Comparison of ENCODE assay signal across 1 cellular context in the genomic region with DNA sequence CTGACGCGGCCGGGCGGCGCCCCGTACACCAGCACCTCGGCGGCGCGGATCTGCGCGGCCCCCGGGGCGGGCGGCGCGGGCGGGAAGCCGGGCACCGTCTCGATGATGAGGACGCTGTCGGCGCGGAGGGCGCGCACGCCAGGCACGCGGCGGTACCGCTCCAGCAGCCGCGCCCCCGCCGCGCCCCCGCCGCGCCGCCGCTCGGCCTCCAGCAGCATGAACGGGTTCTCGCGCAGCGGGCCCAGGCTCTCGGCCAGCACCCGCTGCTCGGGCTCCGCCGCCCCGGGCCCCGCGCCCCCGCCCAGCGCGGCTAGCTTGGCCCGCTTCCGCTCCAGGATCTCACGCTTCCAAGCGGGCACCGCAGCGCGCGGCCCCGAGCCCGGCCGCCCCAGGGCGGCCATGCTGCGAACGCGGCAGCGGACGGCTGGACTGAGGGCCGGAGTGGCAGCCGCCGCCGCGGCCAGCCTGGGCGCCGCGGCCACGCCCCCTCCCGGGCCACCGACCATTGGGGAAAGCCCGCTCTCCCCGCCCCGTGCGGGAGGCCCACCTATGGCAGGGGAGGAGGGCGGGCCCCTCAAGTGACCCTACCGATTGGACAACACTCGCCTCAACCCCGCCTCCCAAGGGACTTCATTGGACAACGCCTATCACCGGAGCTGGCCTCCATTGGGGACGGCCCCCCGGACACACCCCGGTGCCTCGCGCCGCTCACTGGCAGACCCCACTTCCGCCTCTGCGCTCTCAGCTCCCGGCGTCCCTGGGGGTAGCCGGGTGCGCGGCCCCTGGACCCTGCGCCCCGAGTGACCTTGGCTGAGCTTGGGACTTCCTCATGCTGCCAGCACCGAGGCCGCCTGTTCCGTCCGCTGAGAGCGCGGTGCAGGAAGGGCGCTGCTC.
TF ChIP-seq lines count a peak whose summit lies in the region.

A gene with protein sequence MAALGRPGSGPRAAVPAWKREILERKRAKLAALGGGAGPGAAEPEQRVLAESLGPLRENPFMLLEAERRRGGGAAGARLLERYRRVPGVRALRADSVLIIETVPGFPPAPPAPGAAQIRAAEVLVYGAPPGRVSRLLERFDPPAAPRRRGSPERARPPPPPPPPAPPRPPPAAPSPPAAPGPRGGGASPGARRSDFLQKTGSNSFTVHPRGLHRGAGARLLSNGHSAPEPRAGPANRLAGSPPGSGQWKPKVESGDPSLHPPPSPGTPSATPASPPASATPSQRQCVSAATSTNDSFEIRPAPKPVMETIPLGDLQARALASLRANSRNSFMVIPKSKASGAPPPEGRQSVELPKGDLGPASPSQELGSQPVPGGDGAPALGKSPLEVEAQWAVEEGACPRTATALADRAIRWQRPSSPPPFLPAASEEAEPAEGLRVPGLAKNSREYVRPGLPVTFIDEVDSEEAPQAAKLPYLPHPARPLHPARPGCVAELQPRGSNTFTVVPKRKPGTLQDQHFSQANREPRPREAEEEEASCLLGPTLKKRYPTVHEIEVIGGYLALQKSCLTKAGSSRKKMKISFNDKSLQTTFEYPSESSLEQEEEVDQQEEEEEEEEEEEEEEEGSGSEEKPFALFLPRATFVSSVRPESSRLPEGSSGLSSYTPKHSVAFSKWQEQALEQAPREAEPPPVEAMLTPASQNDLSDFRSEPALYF (minus strand): TSS at position 431 of the 894 bp plus-strand sequence. CDS start 30 bp downstream, at position 401.

TF ChIP-seq in HepG2, 621 proteins besides CTCF, POLR2A, EP300 and RAD21 (continued from another document and continues in another):
- TF ChIP-seq NFE2L2 (IDR thresholded peaks at IDR 0.05; ENCODE audit: low read length) (no peak), MEIS2 (CRISPR knock-in tag; IDR thresholded peaks at IDR 0.05) (peak; percentile 37; the same call in 1 of the 2 replicates), HOXD1 (CRISPR knock-in tag; IDR thresholded peaks at IDR 0.05) (no peak), ZNF264 (CRISPR knock-in tag; IDR thresholded peaks at IDR 0.05) (peak; percentile 87), TAF1 (CRISPR knock-in tag; IDR thresholded peaks at IDR 0.05) (peak; percentile 89), ZNF260 (CRISPR knock-in tag; IDR thresholded peaks at IDR 0.05; ENCODE audit: borderline replicate concordance, low read depth) (no peak), ISX (CRISPR knock-in tag; conservative IDR thresholded peaks at IDR 0.05) (no peak), ZFP62 (CRISPR knock-in tag; IDR thresholded peaks at IDR 0.05) (no peak), SNAI1 (CRISPR knock-in tag; IDR thresholded peaks at IDR 0.05; ENCODE audit: borderline replicate concordance) (no peak), ZNF12 (CRISPR knock-in tag; IDR thresholded peaks at IDR 0.05) (0 out of 2 replicates have a peak, but pooled peaks have one; percentile 10), EEA1 (CRISPR knock-in tag; IDR thresholded peaks at IDR 0.05; ENCODE audit: borderline replicate concordance) (no peak), ZNF678 (CRISPR knock-in tag; IDR thresholded peaks at IDR 0.05) (no peak), GZF1 (CRISPR knock-in tag; IDR thresholded peaks at IDR 0.05) (peak; percentile 76; the same call in 1 of the 2 replicates), NFATC3 (CRISPR knock-in tag; IDR thresholded peaks at IDR 0.05) (no peak), YY1 (IDR thresholded peaks at IDR 0.05; ENCODE audit: insufficient read depth, insufficient replicate concordance, low read depth, low read length) (peak; percentile 91), ZNF138 (CRISPR knock-in tag; IDR thresholded peaks at IDR 0.05; ENCODE audit: low read depth) (no peak), ZNF33A (CRISPR knock-in tag; IDR thresholded peaks at IDR 0.05; ENCODE audit: borderline replicate concordance) (0 out of 2 replicates have a peak, but pooled peaks have one; percentile 31), ZNF296 (CRISPR knock-in tag; conservative IDR thresholded peaks at IDR 0.05) (no peak), FOSL1 (CRISPR knock-in tag; IDR thresholded peaks at IDR 0.05; ENCODE audit: borderline replicate concordance) (no peak), ZNF839 (CRISPR knock-in tag; IDR thresholded peaks at IDR 0.05; ENCODE audit: borderline replicate concordance) (no peak), ZNF891 (CRISPR knock-in tag; IDR thresholded peaks at IDR 0.05) (no peak), ZNF24 (IDR thresholded peaks at IDR 0.05) (no peak), BRD4 (CRISPR knock-in tag; IDR thresholded peaks at IDR 0.05) (peak; percentile 89), HMG20A (CRISPR knock-in tag; IDR thresholded peaks at IDR 0.05; ENCODE audit: borderline replicate concordance) (no peak), ZNF605 (CRISPR knock-in tag; IDR thresholded peaks at IDR 0.05) (peak; percentile 61; the same call in 1 of the 2 replicates), MATR3 (CRISPR knock-in tag; IDR thresholded peaks at IDR 0.05) (no peak), GATAD1 (CRISPR knock-in tag; IDR thresholded peaks at IDR 0.05) (peak; percentile 87)
- TF ChIP-seq, protein P1, sequence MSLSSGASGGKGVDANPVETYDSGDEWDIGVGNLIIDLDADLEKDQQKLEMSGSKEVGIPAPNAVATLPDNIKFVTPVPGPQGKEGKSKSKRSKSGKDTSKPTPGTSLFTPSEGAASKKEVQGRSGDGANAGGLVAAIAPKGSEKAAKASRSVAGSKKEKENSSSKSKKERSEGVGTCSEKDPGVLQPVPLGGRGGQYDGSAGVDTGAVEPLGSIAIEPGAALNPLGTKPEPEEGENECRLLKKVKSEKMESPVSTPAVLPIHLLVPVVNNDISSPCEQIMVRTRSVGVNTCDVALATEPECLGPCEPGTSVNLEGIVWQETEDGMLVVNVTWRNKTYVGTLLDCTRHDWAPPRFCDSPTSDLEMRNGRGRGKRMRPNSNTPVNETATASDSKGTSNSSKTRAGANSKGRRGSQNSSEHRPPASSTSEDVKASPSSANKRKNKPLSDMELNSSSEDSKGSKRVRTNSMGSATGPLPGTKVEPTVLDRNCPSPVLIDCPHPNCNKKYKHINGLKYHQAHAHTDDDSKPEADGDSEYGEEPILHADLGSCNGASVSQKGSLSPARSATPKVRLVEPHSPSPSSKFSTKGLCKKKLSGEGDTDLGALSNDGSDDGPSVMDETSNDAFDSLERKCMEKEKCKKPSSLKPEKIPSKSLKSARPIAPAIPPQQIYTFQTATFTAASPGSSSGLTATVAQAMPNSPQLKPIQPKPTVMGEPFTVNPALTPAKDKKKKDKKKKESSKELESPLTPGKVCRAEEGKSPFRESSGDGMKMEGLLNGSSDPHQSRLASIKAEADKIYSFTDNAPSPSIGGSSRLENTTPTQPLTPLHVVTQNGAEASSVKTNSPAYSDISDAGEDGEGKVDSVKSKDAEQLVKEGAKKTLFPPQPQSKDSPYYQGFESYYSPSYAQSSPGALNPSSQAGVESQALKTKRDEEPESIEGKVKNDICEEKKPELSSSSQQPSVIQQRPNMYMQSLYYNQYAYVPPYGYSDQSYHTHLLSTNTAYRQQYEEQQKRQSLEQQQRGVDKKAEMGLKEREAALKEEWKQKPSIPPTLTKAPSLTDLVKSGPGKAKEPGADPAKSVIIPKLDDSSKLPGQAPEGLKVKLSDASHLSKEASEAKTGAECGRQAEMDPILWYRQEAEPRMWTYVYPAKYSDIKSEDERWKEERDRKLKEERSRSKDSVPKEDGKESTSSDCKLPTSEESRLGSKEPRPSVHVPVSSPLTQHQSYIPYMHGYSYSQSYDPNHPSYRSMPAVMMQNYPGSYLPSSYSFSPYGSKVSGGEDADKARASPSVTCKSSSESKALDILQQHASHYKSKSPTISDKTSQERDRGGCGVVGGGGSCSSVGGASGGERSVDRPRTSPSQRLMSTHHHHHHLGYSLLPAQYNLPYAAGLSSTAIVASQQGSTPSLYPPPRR (CRISPR knock-in tag; IDR thresholded peaks at IDR 0.05; ENCODE audit: borderline replicate concordance): peak; percentile 42; the same call in 1 of the 2 replicates
- TF ChIP-seq, protein P2, sequence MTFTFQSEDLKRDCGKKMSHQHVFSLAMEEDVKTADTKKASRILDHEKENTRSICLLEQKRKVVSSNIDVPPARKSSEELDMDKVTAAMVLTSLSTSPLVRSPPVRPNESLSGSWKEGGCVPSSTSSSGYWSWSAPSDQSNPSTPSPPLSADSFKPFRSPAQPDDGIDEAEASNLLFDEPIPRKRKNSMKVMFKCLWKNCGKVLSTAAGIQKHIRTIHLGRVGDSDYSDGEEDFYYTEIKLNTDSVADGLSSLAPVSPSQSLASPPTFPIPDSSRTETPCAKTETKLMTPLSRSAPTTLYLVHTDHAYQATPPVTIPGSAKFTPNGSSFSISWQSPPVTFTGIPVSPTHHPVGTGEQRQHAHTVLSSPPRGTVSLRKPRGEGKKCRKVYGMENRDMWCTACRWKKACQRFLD (CRISPR knock-in tag; IDR thresholded peaks at IDR 0.05; ENCODE audit: borderline replicate concordance): peak; percentile 76; the same call in 1 of the 2 replicates
- TF ChIP-seq, protein P3, sequence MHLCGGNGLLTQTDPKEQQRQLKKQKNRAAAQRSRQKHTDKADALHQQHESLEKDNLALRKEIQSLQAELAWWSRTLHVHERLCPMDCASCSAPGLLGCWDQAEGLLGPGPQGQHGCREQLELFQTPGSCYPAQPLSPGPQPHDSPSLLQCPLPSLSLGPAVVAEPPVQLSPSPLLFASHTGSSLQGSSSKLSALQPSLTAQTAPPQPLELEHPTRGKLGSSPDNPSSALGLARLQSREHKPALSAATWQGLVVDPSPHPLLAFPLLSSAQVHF (CRISPR knock-in tag; IDR thresholded peaks at IDR 0.05): no peak
- TF ChIP-seq, protein P4, sequence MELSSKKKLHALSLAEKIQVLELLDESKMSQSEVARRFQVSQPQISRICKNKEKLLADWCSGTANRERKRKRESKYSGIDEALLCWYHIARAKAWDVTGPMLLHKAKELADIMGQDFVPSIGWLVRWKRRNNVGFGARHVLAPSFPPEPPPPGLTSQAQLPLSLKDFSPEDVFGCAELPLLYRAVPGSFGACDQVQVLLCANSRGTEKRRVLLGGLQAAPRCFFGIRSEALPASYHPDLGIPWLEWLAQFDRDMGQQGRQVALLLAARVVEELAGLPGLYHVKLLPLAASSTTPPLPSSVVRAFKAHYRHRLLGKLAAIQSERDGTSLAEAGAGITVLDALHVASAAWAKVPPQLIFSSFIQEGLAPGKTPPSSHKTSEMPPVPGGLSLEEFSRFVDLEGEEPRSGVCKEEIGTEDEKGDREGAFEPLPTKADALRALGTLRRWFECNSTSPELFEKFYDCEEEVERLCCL (CRISPR knock-in tag; IDR thresholded peaks at IDR 0.05; ENCODE audit: borderline replicate concordance): no peak
- TF ChIP-seq, protein P5, sequence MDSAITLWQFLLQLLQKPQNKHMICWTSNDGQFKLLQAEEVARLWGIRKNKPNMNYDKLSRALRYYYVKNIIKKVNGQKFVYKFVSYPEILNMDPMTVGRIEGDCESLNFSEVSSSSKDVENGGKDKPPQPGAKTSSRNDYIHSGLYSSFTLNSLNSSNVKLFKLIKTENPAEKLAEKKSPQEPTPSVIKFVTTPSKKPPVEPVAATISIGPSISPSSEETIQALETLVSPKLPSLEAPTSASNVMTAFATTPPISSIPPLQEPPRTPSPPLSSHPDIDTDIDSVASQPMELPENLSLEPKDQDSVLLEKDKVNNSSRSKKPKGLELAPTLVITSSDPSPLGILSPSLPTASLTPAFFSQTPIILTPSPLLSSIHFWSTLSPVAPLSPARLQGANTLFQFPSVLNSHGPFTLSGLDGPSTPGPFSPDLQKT (CRISPR knock-in tag; IDR thresholded peaks at IDR 0.05; ENCODE audit: borderline replicate concordance): no peak
- TF ChIP-seq, protein P6, sequence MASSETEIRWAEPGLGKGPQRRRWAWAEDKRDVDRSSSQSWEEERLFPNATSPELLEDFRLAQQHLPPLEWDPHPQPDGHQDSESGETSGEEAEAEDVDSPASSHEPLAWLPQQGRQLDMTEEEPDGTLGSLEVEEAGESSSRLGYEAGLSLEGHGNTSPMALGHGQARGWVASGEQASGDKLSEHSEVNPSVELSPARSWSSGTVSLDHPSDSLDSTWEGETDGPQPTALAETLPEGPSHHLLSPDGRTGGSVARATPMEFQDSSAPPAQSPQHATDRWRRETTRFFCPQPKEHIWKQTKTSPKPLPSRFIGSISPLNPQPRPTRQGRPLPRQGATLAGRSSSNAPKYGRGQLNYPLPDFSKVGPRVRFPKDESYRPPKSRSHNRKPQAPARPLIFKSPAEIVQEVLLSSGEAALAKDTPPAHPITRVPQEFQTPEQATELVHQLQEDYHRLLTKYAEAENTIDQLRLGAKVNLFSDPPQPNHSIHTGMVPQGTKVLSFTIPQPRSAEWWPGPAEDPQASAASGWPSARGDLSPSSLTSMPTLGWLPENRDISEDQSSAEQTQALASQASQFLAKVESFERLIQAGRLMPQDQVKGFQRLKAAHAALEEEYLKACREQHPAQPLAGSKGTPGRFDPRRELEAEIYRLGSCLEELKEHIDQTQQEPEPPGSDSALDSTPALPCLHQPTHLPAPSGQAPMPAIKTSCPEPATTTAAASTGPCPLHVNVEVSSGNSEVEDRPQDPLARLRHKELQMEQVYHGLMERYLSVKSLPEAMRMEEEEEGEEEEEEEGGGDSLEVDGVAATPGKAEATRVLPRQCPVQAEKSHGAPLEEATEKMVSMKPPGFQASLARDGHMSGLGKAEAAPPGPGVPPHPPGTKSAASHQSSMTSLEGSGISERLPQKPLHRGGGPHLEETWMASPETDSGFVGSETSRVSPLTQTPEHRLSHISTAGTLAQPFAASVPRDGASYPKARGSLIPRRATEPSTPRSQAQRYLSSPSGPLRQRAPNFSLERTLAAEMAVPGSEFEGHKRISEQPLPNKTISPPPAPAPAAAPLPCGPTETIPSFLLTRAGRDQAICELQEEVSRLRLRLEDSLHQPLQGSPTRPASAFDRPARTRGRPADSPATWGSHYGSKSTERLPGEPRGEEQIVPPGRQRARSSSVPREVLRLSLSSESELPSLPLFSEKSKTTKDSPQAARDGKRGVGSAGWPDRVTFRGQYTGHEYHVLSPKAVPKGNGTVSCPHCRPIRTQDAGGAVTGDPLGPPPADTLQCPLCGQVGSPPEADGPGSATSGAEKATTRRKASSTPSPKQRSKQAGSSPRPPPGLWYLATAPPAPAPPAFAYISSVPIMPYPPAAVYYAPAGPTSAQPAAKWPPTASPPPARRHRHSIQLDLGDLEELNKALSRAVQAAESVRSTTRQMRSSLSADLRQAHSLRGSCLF (CRISPR knock-in tag; IDR thresholded peaks at IDR 0.05; ENCODE audit: borderline replicate concordance): no peak
- TF ChIP-seq, protein P7, sequence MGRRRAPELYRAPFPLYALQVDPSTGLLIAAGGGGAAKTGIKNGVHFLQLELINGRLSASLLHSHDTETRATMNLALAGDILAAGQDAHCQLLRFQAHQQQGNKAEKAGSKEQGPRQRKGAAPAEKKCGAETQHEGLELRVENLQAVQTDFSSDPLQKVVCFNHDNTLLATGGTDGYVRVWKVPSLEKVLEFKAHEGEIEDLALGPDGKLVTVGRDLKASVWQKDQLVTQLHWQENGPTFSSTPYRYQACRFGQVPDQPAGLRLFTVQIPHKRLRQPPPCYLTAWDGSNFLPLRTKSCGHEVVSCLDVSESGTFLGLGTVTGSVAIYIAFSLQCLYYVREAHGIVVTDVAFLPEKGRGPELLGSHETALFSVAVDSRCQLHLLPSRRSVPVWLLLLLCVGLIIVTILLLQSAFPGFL (CRISPR knock-in tag; IDR thresholded peaks at IDR 0.05): no peak
- TF ChIP-seq, protein P8, sequence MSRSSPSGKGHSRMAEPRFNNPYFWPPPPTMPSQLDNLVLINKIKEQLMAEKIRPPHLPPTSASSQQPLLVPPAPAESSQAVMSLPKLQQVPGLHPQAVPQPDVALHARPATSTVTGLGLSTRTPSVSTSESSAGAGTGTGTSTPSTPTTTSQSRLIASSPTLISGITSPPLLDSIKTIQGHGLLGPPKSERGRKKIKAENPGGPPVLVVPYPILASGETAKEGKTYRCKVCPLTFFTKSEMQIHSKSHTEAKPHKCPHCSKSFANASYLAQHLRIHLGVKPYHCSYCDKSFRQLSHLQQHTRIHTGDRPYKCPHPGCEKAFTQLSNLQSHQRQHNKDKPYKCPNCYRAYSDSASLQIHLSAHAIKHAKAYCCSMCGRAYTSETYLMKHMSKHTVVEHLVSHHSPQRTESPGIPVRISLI (CRISPR knock-in tag; IDR thresholded peaks at IDR 0.05; ENCODE audit: borderline replicate concordance): no peak
